Comparison of ENCODE assay signal across 9 cellular contexts in the genomic region with DNA sequence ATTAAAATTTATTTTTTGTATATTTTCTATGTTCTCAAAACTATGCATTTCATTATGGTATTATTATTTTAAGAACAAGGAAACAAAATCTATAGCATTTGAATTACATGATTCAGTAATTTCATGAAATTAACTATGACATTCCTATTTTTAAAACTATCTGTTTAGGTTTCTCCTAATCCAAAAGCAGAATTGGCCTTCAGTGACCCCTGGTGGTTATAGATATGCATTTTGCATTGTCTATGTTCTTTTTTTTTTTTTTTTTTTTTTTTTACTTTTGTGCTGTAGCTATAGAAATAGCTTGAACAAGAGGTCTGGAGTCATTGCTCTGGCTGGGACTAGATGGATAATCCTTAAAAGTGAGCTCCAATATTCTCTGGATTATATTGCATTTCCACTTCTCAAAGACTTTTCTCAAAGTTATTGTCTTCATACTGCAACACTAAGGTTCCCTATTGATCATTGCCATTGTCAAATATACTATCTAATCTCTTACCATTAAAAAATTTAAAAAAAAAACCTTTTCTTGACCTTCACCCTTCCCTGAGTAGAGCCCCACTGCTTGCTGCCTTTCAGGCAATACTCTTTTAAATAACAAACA. TPM values are rescaled to one million over a fixed set of nuclear protein-coding genes. Genes with fewer than 3 reads are reported as not detected.
DNase-seq lines count a peak whose midpoint lies in the region; ATAC-seq, FAIRE-seq and TF ChIP-seq lines count a peak whose summit lies in the region.
"Had no signal": no experiment of that assay in that cellular context is flagged by ENCODE, and none has a peak within 500 bp of the region (broad histone marks: within the 10 kb centered on the region; RNA-seq: fewer than 3 reads in every experiment).

No MANE protein-coding gene starts in this region.

- H3K4me2 ChIP-seq in neural cell (ENCODE audit: low read length), result no peak overlapping the region

- TF ChIP-seq EP300 in neural cell (conservative IDR thresholded peaks at IDR 0.05; ENCODE audit: poor library complexity, severe bottlenecking), result no peak

- no peak overlapping the region for H3K9ac ChIP-seq in neural cell (ENCODE audit: low read length)

- peak; percentile 67 for TF ChIP-seq CTCF in AG04450 (IDR thresholded peaks at IDR 0.05; ENCODE audit: low read depth, low read length)
- peak; percentile 51 for TF ChIP-seq CTCF in GM12865 (IDR thresholded peaks at IDR 0.05; ENCODE audit: insufficient read depth, low read depth, low read length, missing control alignments)
- TF ChIP-seq CTCF in bronchial epithelial cell (IDR thresholded peaks at IDR 0.05; ENCODE audit: insufficient read depth, low read length, severe bottlenecking), result peak; percentile 41
- peak; percentile 63 for TF ChIP-seq CTCF in neural cell (IDR thresholded peaks at IDR 0.05; ENCODE audit: poor library complexity, severe bottlenecking)

- peak; percentile 52 for TF ChIP-seq RAD21 in neural cell (conservative IDR thresholded peaks at IDR 0.05)

- CTCF ChIA-PET in AG04450 (lab: Charles Lee), result interaction anchor here (0.6 to 4.6 kb wide), 44 partner anchors 9 to 617 kb away, joined by 3 to 103 read pairs (median 5); partner anchors contain the start of genes DNAJC3 and DZIP1

- no peak overlapping the region for H3K4me3 ChIP-seq in AG04450 (ENCODE audit: low read depth, low read length)
- H3K4me3 ChIP-seq in GM12865 (ENCODE audit: low read depth, low read length), result no peak overlapping the region
- H3K4me3 ChIP-seq in bronchial epithelial cell (ENCODE audit: low read depth, low read length), result no peak overlapping the region
- H3K4me3 ChIP-seq in neural cell (ENCODE audit: low read length), result no peak overlapping the region

- no peaks in the 10 kb centered on the region for H3K9me2 ChIP-seq in neural cell (ENCODE audit: insufficient read depth, low read length)

- H4K20me1 ChIP-seq in neural cell (ENCODE audit: insufficient read depth), result no peaks in the 10 kb centered on the region

- H3K36me3 ChIP-seq in bronchial epithelial cell (ENCODE audit: control insufficient read depth, insufficient read depth, low read length), result no peaks in the 10 kb centered on the region
- no peaks in the 10 kb centered on the region for H3K36me3 ChIP-seq in neural cell (ENCODE audit: insufficient read depth, low read length)

- H3K9me3 ChIP-seq in AG04450 (ENCODE audit: control insufficient read depth, insufficient read depth, low read length) (peaks cover 3% of the 10 kb centered on the region; the same call in 1 of the 2 replicates), neural cell (ENCODE audit: low read length) (no peaks in the 10 kb centered on the region)

- no peak overlapping the region for H2AFZ ChIP-seq in neural cell (ENCODE audit: low read depth, low read length)

- DNase-seq in AG04450 (ENCODE audit: low read depth, low spot score) (no peak), GM12865 (ENCODE audit: low read depth) (peak; percentile 52), NCI-H2227 (lab: John Stamatoyannopoulos, UW; ENCODE audit: unreplicated experiment) (peak; percentile 15), bronchial epithelial cell (ENCODE audit: low read depth) (peak; percentile 54), HuH-7.5 (ENCODE audit: low spot score) (no peak), caudate nucleus (lab: John Stamatoyannopoulos, UW) (no peak)

- H3K27ac ChIP-seq in AG04450 (ENCODE audit: low read depth, low read length) (no peak overlapping the region), neural cell (ENCODE audit: low read length) (no peak overlapping the region), caudate nucleus (ENCODE audit: low read depth, low read length) (no peak overlapping the region)

- no peak for ATAC-seq in HG03442 (IDR thresholded peaks at IDR 0.05; ENCODE audit: unreplicated experiment)

- H3K79me2 ChIP-seq in neural cell (replicated peaks; ENCODE audit: insufficient read depth, low read length), result no peaks in the 10 kb centered on the region

- H3K27me3 ChIP-seq in AG04450 (ENCODE audit: control insufficient read depth, insufficient read depth, low read length) (peaks cover 6% of the 10 kb centered on the region), bronchial epithelial cell (ENCODE audit: control insufficient read depth, insufficient read depth, low read length) (no peaks in the 10 kb centered on the region), neural cell (ENCODE audit: insufficient read depth, low read depth, low read length) (no peaks in the 10 kb centered on the region)

- POLR2A ChIA-PET in AG04450 (lab: Yijun Ruan, JAX), result interaction anchor here (0.6 kb wide), 2 partner anchors 31 to 89 kb away, joined by 4 to 7 read pairs; no protein-coding TSS in a partner anchor

- H3F3A ChIP-seq in neural cell (ENCODE audit: insufficient read depth, low read length, poor library complexity, severe bottlenecking), result no peaks in the 10 kb centered on the region

- FAIRE-seq in bronchial epithelial cell (lab: Jason Lieb, UNC), result no peak
- FAIRE-seq: H1 had no signal

TF ChIP-seq in neural cell, 6 proteins besides CTCF, POLR2A, EP300 and RAD21:
- no peak for TF ChIP-seq MXI1 (conservative IDR thresholded peaks at IDR 0.05; ENCODE audit: poor library complexity, severe bottlenecking)
- no peak for TF ChIP-seq TAF1 (IDR thresholded peaks at IDR 0.05; ENCODE audit: low read depth)
- no peak for TF ChIP-seq EZH2 (IDR thresholded peaks at IDR 0.05; ENCODE audit: borderline replicate concordance, insufficient read depth, low read length, poor library complexity, severe bottlenecking)
- TF ChIP-seq, protein P1, sequence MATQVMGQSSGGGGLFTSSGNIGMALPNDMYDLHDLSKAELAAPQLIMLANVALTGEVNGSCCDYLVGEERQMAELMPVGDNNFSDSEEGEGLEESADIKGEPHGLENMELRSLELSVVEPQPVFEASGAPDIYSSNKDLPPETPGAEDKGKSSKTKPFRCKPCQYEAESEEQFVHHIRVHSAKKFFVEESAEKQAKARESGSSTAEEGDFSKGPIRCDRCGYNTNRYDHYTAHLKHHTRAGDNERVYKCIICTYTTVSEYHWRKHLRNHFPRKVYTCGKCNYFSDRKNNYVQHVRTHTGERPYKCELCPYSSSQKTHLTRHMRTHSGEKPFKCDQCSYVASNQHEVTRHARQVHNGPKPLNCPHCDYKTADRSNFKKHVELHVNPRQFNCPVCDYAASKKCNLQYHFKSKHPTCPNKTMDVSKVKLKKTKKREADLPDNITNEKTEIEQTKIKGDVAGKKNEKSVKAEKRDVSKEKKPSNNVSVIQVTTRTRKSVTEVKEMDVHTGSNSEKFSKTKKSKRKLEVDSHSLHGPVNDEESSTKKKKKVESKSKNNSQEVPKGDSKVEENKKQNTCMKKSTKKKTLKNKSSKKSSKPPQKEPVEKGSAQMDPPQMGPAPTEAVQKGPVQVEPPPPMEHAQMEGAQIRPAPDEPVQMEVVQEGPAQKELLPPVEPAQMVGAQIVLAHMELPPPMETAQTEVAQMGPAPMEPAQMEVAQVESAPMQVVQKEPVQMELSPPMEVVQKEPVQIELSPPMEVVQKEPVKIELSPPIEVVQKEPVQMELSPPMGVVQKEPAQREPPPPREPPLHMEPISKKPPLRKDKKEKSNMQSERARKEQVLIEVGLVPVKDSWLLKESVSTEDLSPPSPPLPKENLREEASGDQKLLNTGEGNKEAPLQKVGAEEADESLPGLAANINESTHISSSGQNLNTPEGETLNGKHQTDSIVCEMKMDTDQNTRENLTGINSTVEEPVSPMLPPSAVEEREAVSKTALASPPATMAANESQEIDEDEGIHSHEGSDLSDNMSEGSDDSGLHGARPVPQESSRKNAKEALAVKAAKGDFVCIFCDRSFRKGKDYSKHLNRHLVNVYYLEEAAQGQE (IDR thresholded peaks at IDR 0.05; ENCODE audit: borderline replicate concordance), result no peak
- TF ChIP-seq SMC3 (conservative IDR thresholded peaks at IDR 0.05; ENCODE audit: poor library complexity), result peak; percentile 56
- no peak for TF ChIP-seq POLR2AphosphoS5 (IDR thresholded peaks at IDR 0.05)
TF ChIP-seq in neural cell: peak in this region for 1.

RNA-seq across cellular contexts. Expression of gene DNAJC3, which starts 15.9 kb away (rescaled TPM):
- polyA plus RNA-seq in AG04450 (2011; rRNA removed) (21.7 and 30.2 TPM in 2 replicates), neural cell (8.2 and 9.0 TPM in 2 replicates)
- 24.9 and 36.4 TPM in 2 replicates for polyA minus RNA-seq in AG04450 (2011; rRNA and poly(A)+ RNA removed)
- total RNA-seq in bronchial epithelial cell, result 58.4 and 72.7 TPM in 2 replicates
- polyA minus RNA-seq in neural cell, result 21.2 and 21.3 TPM in 2 replicates

RNA-seq across cellular contexts. Expression of gene DZIP1, which starts 16.6 kb away (rescaled TPM):
- polyA plus RNA-seq in AG04450 (2011; rRNA removed) (30.5 and 32.9 TPM in 2 replicates), neural cell (32.1 and 35.3 TPM in 2 replicates)
- 22.0 and 24.2 TPM in 2 replicates for polyA minus RNA-seq in AG04450 (2011; rRNA and poly(A)+ RNA removed)
- total RNA-seq in bronchial epithelial cell, result 0.79 and 3.8 TPM in 2 replicates
- polyA minus RNA-seq in neural cell, result 43.8 and 46.5 TPM in 2 replicates

Comparison
In these comparisons a context has a peak if more than half of its experiments do, and no peak if none do; other contexts are left out.
1. DNase-seq: peak in GM12865 (single experiment), NCI-H2227 (single experiment) and bronchial epithelial cell (single experiment); none in AG04450 (single experiment), HuH-7.5 (single experiment) and caudate nucleus (0 of 61).
2. Peak in every context shown above with its lines, with median percentiles within 50 percentile points of each other: CTCF ChIP-seq.